8 cellular contexts compared by ENCODE assay signal in the genomic region with DNA sequence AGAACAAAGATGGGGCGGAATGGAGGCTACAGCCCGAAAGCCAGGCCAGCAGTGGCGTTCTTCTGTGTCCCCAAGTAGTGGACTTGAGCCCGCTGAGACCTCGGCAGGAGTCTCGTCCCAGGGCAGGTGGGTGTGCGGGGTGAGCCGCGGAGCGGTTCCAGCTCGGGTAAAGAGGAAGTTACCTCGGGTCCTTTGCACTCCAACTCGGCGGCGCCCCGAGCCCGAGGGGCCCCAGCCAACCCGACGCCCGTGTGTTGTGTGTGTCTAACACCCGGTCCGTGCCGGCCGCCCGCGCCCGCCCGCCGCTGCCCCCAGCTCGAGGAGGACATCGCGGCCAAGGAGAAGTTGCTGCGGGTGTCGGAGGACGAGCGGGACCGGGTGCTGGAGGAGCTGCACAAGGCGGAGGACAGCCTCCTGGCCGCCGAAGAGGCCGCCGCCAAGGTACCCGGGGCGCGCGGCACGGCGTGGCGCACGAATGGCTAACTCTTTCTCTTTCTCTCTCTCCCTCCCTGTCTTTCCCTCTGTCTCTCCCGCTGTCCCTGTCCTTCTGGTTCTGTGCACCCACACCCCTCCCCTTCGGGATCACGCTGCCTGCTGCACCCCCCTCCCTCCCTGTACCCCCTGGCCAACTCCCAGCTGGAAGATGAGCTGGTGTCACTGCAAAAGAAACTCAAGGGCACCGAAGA. TPM values are rescaled to one million over a fixed set of nuclear protein-coding genes. Genes with fewer than 3 reads are reported as not detected.
A peak's percentile ranks its signal among the peaks of the same experiment; 100 is the strongest.
DNase-seq lines count a peak whose midpoint lies in the region; ATAC-seq and TF ChIP-seq lines count a peak whose summit lies in the region.

No MANE protein-coding gene starts in this region.

- H3K36me3 Mint-ChIP-seq in CD8-positive, alpha-beta memory T cell = no peaks in the 10 kb centered on the region
- H3K36me3 Mint-ChIP-seq in central memory CD8-positive, alpha-beta T cell (ENCODE audit: insufficient read depth) = peaks cover 7% of the 10 kb centered on the region

- H3K27ac ChIP-seq in CD8-positive, alpha-beta memory T cell (ENCODE audit: low read depth, low read length) = no peak overlapping the region
- H3K27ac ChIP-seq in right lobe of liver = peak overlapping the region; percentile 20 to 62 (median 54)
- H3K27ac ChIP-seq in thymus (ENCODE audit: low read depth) = no peak overlapping the region

- H3K9me3 ChIP-seq in CD8-positive, alpha-beta memory T cell (ENCODE audit: low read length) = no peaks in the 10 kb centered on the region
- H3K9me3 ChIP-seq in right lobe of liver (no peaks in the 10 kb centered on the region), thymus (ENCODE audit: control insufficient read depth) (peaks cover 2% of the 10 kb centered on the region)

- TF ChIP-seq POLR2A in right lobe of liver (IDR thresholded peaks at IDR 0.05) = peak; percentile 28

- peak in 1 of 5 donors; percentile 3 for DNase-seq in CD8-positive, alpha-beta memory T cell
- DNase-seq in NOMO-1 (lab: John Stamatoyannopoulos, UW; ENCODE audit: unreplicated experiment in 2 of 2) (peak; percentile 33 to 40), right lobe of liver (peak in 2 of 3 donors; percentile 34 to 62), NCI-H187 (lab: John Stamatoyannopoulos, UW) (no peak), NCI-H1694 (lab: John Stamatoyannopoulos, UW) (no peak)
- DNase-seq in central memory CD8-positive, alpha-beta T cell (ENCODE audit: low spot score in 2 of 2) = no peak

- CTCF ChIA-PET in CD8-positive, alpha-beta memory T cell (lab: Charles Lee) = interaction anchor here (5.4 kb wide), 1 partner anchor 49 kb away, joined by 73 read pairs; no protein-coding TSS in a partner anchor

- no peak overlapping the region for H3K4me3 ChIP-seq in CD8-positive, alpha-beta memory T cell (ENCODE audit: low read length)
- H3K4me3 ChIP-seq in right lobe of liver (peak overlapping the region; percentile 37 to 56 (median 47)), thymus (ENCODE audit: low read length) (peak overlapping the region; percentile 29)

- ATAC-seq in central memory CD8-positive, alpha-beta T cell (replicated peaks; ENCODE audit: extremely low read depth, poor library complexity, severe bottlenecking) = no peak
- ATAC-seq in right lobe of liver (no peak), HG02981 (IDR thresholded peaks at IDR 0.05; ENCODE audit: unreplicated experiment) (no peak)

- POLR2A ChIA-PET in CD8-positive, alpha-beta memory T cell (lab: Charles Lee) = no interaction called here

- no peaks in the 10 kb centered on the region for H3K9me3 Mint-ChIP-seq in CD8-positive, alpha-beta memory T cell
- no peaks in the 10 kb centered on the region for H3K9me3 Mint-ChIP-seq in central memory CD8-positive, alpha-beta T cell

- WGBS in right lobe of liver (ENCODE audit: insufficient coverage, low coverage, low lambda C conversion rate, missing lambda C conversion rate) = 0% methylated on average over 19 of the region's 54 CpGs
- WGBS in thymus = 2% methylated on average over 54 of the region's 54 CpGs

- H3K4me1 Mint-ChIP-seq in CD8-positive, alpha-beta memory T cell = peaks cover 11 to 31% (median 18%) of the 10 kb centered on the region in 3 donors
- peaks cover 14% of the 10 kb centered on the region for H3K4me1 Mint-ChIP-seq in central memory CD8-positive, alpha-beta T cell

- H3K27ac Mint-ChIP-seq in CD8-positive, alpha-beta memory T cell = peak overlapping the region in 1 of 8 donors; percentile 58
- H3K27ac Mint-ChIP-seq in central memory CD8-positive, alpha-beta T cell (ENCODE audit: low read depth) = no peak overlapping the region

- H3K27me3 Mint-ChIP-seq in CD8-positive, alpha-beta memory T cell = peaks cover 54 to 72% of the 10 kb centered on the region in 2 donors
- H3K27me3 Mint-ChIP-seq in central memory CD8-positive, alpha-beta T cell = peaks cover 81% of the 10 kb centered on the region

- H3K27me3 ChIP-seq in CD8-positive, alpha-beta memory T cell (ENCODE audit: insufficient read depth, low read length, poor library complexity, severe bottlenecking) = peaks cover 55% of the 10 kb centered on the region
- H3K27me3 ChIP-seq in right lobe of liver (no peaks in the 10 kb centered on the region), thymus (ENCODE audit: control insufficient read depth, insufficient read depth) (peaks cover 78% of the 10 kb centered on the region)

- TF ChIP-seq CTCF in right lobe of liver (IDR thresholded peaks at IDR 0.05) = no peak

- H3K36me3 ChIP-seq in CD8-positive, alpha-beta memory T cell (ENCODE audit: insufficient read depth, low read length) = no peaks in the 10 kb centered on the region
- no peaks in the 10 kb centered on the region for H3K36me3 ChIP-seq in right lobe of liver
- no peaks in the 10 kb centered on the region for H3K36me3 ChIP-seq in thymus (ENCODE audit: control insufficient read depth, insufficient read depth)

- intact Hi-C loops in right lobe of liver (cut with DNase I) = loop anchor here in 1 of 2 donors (10.0 kb wide), 1 partner anchor 51 kb away; no protein-coding TSS in a partner anchor

- peaks cover 12% of the 10 kb centered on the region for H3K4me1 ChIP-seq in CD8-positive, alpha-beta memory T cell (ENCODE audit: insufficient read depth, low read length)
- H3K4me1 ChIP-seq in right lobe of liver (peaks cover 0 to 22% (median 0%) of the 10 kb centered on the region in 4 donors), thymus (ENCODE audit: control insufficient read depth, insufficient read depth, low read length) (no peaks in the 10 kb centered on the region)

- peak overlapping the region in 6 of 7 donors; percentile 64 to 88 (median 70) for H3K4me3 Mint-ChIP-seq in CD8-positive, alpha-beta memory T cell
- peak overlapping the region; percentile 45 for H3K4me3 Mint-ChIP-seq in central memory CD8-positive, alpha-beta T cell

RNA-seq across cellular contexts. Expression of gene TPM1, which starts 1.0 kb away (rescaled TPM):
- total RNA-seq in CD8-positive, alpha-beta memory T cell = 1 to 10 TPM; 9.4 to 9.9 TPM
- polyA plus RNA-seq in CD8-positive, alpha-beta memory T cell = 8.3 TPM
- 100 to 1,000 TPM in 3 of 6 experiments, 10 to 100 TPM in 3; 44.3 to 180 (median 91.6) TPM for total RNA-seq in right lobe of liver
- 145 TPM for polyA plus RNA-seq in thymus

Comparison
In these comparisons a context has a peak if more than half of its experiments do, and no peak if none do; other contexts are left out.
1. DNase-seq: peak in NOMO-1 (2 of 2) and right lobe of liver (2 of 3); none in central memory CD8-positive, alpha-beta T cell (0 of 2), NCI-H187 (0 of 2) and NCI-H1694 (single experiment).
2. H3K27ac ChIP-seq: peak in right lobe of liver (3 of 3); none in CD8-positive, alpha-beta memory T cell (single experiment) and thymus (single experiment).
3. RNA of gene TPM1, which starts 1.0 kb away (total RNA-seq): 44.3 to 180 TPM in right lobe of liver; 9.4 to 9.9 TPM in CD8-positive, alpha-beta memory T cell; every median in the first group is over 4 times any median in the second.